In the genomic region with DNA sequence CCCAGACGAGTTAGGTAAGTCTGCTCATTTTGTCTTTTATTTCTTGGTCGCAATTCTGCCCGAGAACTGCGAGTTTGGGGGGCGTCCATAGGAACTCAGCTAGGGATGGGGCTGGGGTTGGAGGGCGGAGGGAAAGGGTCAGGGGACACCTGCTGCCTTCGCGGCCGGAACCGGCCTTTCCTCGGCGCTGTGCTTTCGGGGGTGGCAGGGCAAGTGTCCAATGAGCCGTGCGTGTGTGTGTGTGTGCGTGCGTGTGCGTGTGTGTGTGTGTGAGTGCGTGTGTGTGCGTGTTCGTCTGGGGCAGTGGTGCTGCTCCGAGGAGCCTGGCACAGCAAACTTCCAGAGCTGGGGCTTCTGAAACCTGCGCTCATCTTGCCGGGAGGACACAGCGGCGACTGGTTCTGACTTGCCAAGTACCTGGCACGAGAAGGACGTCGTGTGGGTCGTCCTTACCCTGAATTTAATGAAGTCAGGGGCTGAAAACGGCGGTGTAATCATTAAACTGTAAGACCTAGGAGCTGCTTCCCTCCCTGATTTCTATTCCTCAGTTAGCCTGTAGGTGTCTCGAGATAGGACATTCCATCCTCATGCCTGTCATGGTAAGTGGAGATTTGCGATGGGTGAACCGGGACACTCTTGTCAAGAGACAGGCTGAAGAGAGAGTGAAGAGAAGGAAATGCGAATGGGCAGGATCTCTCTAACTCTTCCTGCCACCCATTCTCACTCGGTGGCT, we compare ENCODE assay signal across 8 cellular contexts. TPM values are rescaled to one million over a fixed set of nuclear protein-coding genes. Genes with fewer than 3 reads are reported as not detected.
DNase-seq lines count a peak whose midpoint lies in the region; ATAC-seq and TF ChIP-seq lines count a peak whose summit lies in the region.

No MANE protein-coding gene starts in this region.

- H3K27me3 Mint-ChIP-seq in activated CD4-positive, alpha-beta T cell treated with anti-CD3 and anti-CD28 coated beads, Interleukin-2, amount 10 ng/mL, durations not matched to agents 24 days and 14 days, result peaks cover 37% of the 10 kb centered on the region

- H3K27me3 ChIP-seq in brain microvascular endothelial cell (replicated peaks), result no peaks in the 10 kb centered on the region
- H3K27me3 ChIP-seq in iPS-18a (ENCODE audit: control insufficient read depth, insufficient read depth, low read length), result peaks cover 33% of the 10 kb centered on the region

- H3K27ac ChIP-seq in brain microvascular endothelial cell, result no peak overlapping the region
- H3K27ac ChIP-seq in iPS-18a (ENCODE audit: low read length), result no peak overlapping the region

- peak; percentile 71 for TF ChIP-seq CTCF in brain microvascular endothelial cell (IDR thresholded peaks at IDR 0.05; ENCODE audit: low read depth, low read length, missing control alignments)

- no peaks in the 10 kb centered on the region for H3K36me3 Mint-ChIP-seq in activated CD4-positive, alpha-beta T cell treated with anti-CD3 and anti-CD28 coated beads, Interleukin-2, amount 10 ng/mL, durations not matched to agents 24 days and 14 days (ENCODE audit: low read depth)

- H3K27ac Mint-ChIP-seq in activated CD4-positive, alpha-beta T cell treated with anti-CD3 and anti-CD28 coated beads, Interleukin-2, amount 10 ng/mL, durations not matched to agents 24 days and 14 days, result no peak overlapping the region

- H3K4me1 ChIP-seq in iPS-18a (ENCODE audit: control insufficient read depth, low read depth, low read length), result peaks cover 15% of the 10 kb centered on the region

- peak overlapping the region; percentile 68 for H3K9ac ChIP-seq in iPS-18a (ENCODE audit: low read length)

- DNase-seq in activated CD4-positive, alpha-beta T cell treated with anti-CD3 and anti-CD28 coated beads, Interleukin-2, amount 10 ng/mL, durations not matched to agents 24 days and 14 days, result peak; percentile 57
- DNase-seq in activated CD4-positive, alpha-beta T cell treated with anti-CD3 and anti-CD28 coated beads for 4 hours, result no peak
- DNase-seq in NCI-H526 treated with DMSO at 0.1 percent for 48 hours (lab: John Stamatoyannopoulos, UW), result peak; percentile 82
- DNase-seq in brain microvascular endothelial cell, result peak; percentile 44
- peak; percentile 63 for DNase-seq in sciatic nerve (ENCODE audit: low spot score)

- ATAC-seq in HG03139 (IDR thresholded peaks at IDR 0.05; ENCODE audit: unreplicated experiment) (peak; percentile 53), sciatic nerve (peak; percentile 90), GM18867 (IDR thresholded peaks at IDR 0.05; ENCODE audit: unreplicated experiment) (no peak)

- in situ Hi-C loops in brain microvascular endothelial cell (cut with HindIII; ENCODE audit: low pct_ligation_motif_present, low sequenced_read_pairs), result no loop called here

- H3K4me3 ChIP-seq in brain microvascular endothelial cell (ENCODE audit: low read depth, low read length) (peak overlapping the region; percentile 60), iPS-18a (ENCODE audit: low read length) (peak overlapping the region; percentile 81)

- H3K36me3 ChIP-seq in brain microvascular endothelial cell (replicated peaks) (no peaks in the 10 kb centered on the region), iPS-18a (ENCODE audit: control insufficient read depth, low read depth, low read length) (no peaks in the 10 kb centered on the region)

- H3K9me3 Mint-ChIP-seq in activated CD4-positive, alpha-beta T cell treated with anti-CD3 and anti-CD28 coated beads, Interleukin-2, amount 10 ng/mL, durations not matched to agents 24 days and 14 days, result no peaks in the 10 kb centered on the region

- H3K4me3 Mint-ChIP-seq in activated CD4-positive, alpha-beta T cell treated with anti-CD3 and anti-CD28 coated beads, Interleukin-2, amount 10 ng/mL, durations not matched to agents 24 days and 14 days, result peak overlapping the region; percentile 79

- intact Hi-C loops in activated CD4-positive, alpha-beta T cell treated with anti-CD3 and anti-CD28 coated beads, Interleukin-2, amount 10 ng/mL, durations not matched to agents 24 days and 14 days (cut with micrococcal nuclease), result loop anchor here (2.0 to 5.0 kb wide), 2 partner anchors 28 to 156 kb away; partner anchors contain the start of gene AMOTL1
- intact Hi-C loops in sciatic nerve (cut with DNase I), result no loop called here

- H3K9me3 ChIP-seq in iPS-18a (ENCODE audit: control insufficient read depth, low read depth, low read length), result no peaks in the 10 kb centered on the region

- H3K4me1 Mint-ChIP-seq in activated CD4-positive, alpha-beta T cell treated with anti-CD3 and anti-CD28 coated beads, Interleukin-2, amount 10 ng/mL, durations not matched to agents 24 days and 14 days, result peaks cover 12% of the 10 kb centered on the region

RNA-seq across cellular contexts. Expression of gene AMOTL1, which starts 27.0 kb away (rescaled TPM):
- total RNA-seq in activated CD4-positive, alpha-beta T cell treated with anti-CD3 and anti-CD28 coated beads, Interleukin-2, amount 10 ng/mL, durations not matched to agents 24 days and 14 days, result 5.4 and 5.9 TPM in 2 replicates
- total RNA-seq in sciatic nerve, result 75.6 TPM

Comparison
In these comparisons a context has a peak if more than half of its experiments do, and no peak if none do; other contexts are left out.
1. DNase-seq: peak in activated CD4-positive, alpha-beta T cell treated with anti-CD3 and anti-CD28 coated beads, Interleukin-2, amount 10 ng/mL, durations not matched to agents 24 days and 14 days (single experiment), NCI-H526 treated with DMSO at 0.1 percent for 48 hours (single experiment), brain microvascular endothelial cell (single experiment) and sciatic nerve (single experiment); none in activated CD4-positive, alpha-beta T cell treated with anti-CD3 and anti-CD28 coated beads for 4 hours (0 of 2).
2. RNA of gene AMOTL1, which starts 27.0 kb away (total RNA-seq): 75.6 TPM in sciatic nerve (single experiment); 5.4 to 5.9 TPM in activated CD4-positive, alpha-beta T cell treated with anti-CD3 and anti-CD28 coated beads, Interleukin-2, amount 10 ng/mL, durations not matched to agents 24 days and 14 days; every median in the first group is over 10 times any median in the second.